ENCODE assay signal across 10 cellular contexts in the genomic region with DNA sequence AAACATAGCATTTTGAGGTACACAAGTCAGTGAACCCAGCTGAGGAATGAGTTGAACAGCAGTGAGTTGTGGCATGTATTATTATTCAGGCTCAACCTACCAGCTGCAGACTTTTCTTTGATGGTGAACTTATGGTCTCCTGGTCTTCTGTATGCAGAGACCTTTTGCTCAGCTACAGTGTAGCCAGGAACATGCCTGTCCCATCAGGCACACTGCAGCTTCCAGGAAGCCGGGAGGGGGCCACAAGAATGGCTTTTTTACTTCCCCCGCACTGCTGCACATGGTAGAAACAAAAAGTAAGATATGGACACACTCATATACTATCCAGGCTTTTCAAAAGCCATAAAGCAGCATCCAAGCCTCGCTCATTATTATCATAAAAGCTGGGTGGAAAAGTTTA.
DNase-seq lines count a peak whose midpoint lies in the region; ATAC-seq and TF ChIP-seq lines count a peak whose summit lies in the region.
"Had no signal": no experiment of that assay in that cellular context is flagged by ENCODE, and none has a peak within 500 bp of the region (broad histone marks: within the 10 kb centered on the region; RNA-seq: fewer than 3 reads in every experiment).

No MANE protein-coding gene starts in this region.

- peak overlapping the region in 7 of 10 donors; percentile 16 to 93 (median 80) for H3K27ac Mint-ChIP-seq in naive thymus-derived CD8-positive, alpha-beta T cell

- peak in 2 of 4 donors; percentile 3 to 11 for ATAC-seq in heart left ventricle
- peak in 1 of 2 donors; percentile 8 for ATAC-seq in naive thymus-derived CD8-positive, alpha-beta T cell
- no peak for ATAC-seq in mucosa of descending colon

- TF ChIP-seq CTCF in heart left ventricle (IDR thresholded peaks at IDR 0.05) (no peak), brain microvascular endothelial cell (IDR thresholded peaks at IDR 0.05; ENCODE audit: low read depth, low read length, missing control alignments) (no peak), mucosa of descending colon (IDR thresholded peaks at IDR 0.05) (no peak)

- H3K36me3 Mint-ChIP-seq in naive thymus-derived CD8-positive, alpha-beta T cell = no peaks in the 10 kb centered on the region
- H3K36me3 Mint-ChIP-seq: CD4-positive, alpha-beta memory T cell had no signal

- H3K4me1 ChIP-seq in heart left ventricle (peaks cover 22 to 86% (median 81%) of the 10 kb centered on the region in 12 donors), urinary bladder (ENCODE audit: insufficient read depth) (no peaks in the 10 kb centered on the region), mucosa of descending colon (ENCODE audit: low read depth) (peaks cover 42% of the 10 kb centered on the region)

- H3K27ac ChIP-seq in heart left ventricle (peak overlapping the region; percentile 82 to 99 (median 94)), brain microvascular endothelial cell (peak overlapping the region; percentile 75), urinary bladder (ENCODE audit: low read depth) (peak overlapping the region; percentile 49)

- TF ChIP-seq POLR2A in heart left ventricle (IDR thresholded peaks at IDR 0.05) = no peak

- no peaks in the 10 kb centered on the region for H3K9me3 ChIP-seq in heart left ventricle
- no peaks in the 10 kb centered on the region for H3K9me3 ChIP-seq in mucosa of descending colon

- in situ Hi-C loops in brain microvascular endothelial cell (cut with HindIII; ENCODE audit: low pct_ligation_motif_present, low sequenced_read_pairs) = no loop called here

- no peak for DNase-seq in heart left ventricle
- no peak for DNase-seq in cardiac septum (ENCODE audit: low spot score)
- no peak for DNase-seq in brain microvascular endothelial cell
- DNase-seq in naive thymus-derived CD8-positive, alpha-beta T cell = no peak
- no peak for DNase-seq in COLO829 (ENCODE audit: low spot score)
- DNase-seq in mucosa of descending colon = no peak
- no peak for DNase-seq in NOMO-1 (lab: John Stamatoyannopoulos, UW; ENCODE audit: unreplicated experiment in 2 of 2)
- DNase-seq: NCI-H1092 treated with DMSO at 0.1 percent for 48 hours had no signal

- intact Hi-C loops in heart left ventricle (cut with DNase I) = loop anchor here in 9 of 10 donors (1.0 to 10.0 kb wide), 13 partner anchors 21 to 175 kb away; partner anchors contain the start of gene PLPP1 (in 5 of the 9)
- intact Hi-C loops in cardiac septum (cut with DNase I) = loop anchor here (2.0 to 5.0 kb wide), 3 partner anchors 91 to 193 kb away; no protein-coding TSS in a partner anchor
- intact Hi-C loops in mucosa of descending colon (cut with DNase I, micrococcal nuclease) = loop anchor here in 1 of 2 donors (10.0 kb wide), 1 partner anchor 65 kb away; the partner anchor contains the start of gene PLPP1

- H3K4me3 ChIP-seq in heart left ventricle = peak overlapping the region in 10 of 12 donors; percentile 22 to 47 (median 38)
- H3K4me3 ChIP-seq in brain microvascular endothelial cell (ENCODE audit: low read depth, low read length) = no peak overlapping the region
- H3K4me3 ChIP-seq in urinary bladder (ENCODE audit: low read depth, low read length) = no peak overlapping the region
- no peak overlapping the region for H3K4me3 ChIP-seq in mucosa of descending colon

- H3K27me3 Mint-ChIP-seq in naive thymus-derived CD8-positive, alpha-beta T cell = no peaks in the 10 kb centered on the region
- H3K27me3 Mint-ChIP-seq: CD4-positive, alpha-beta memory T cell had no signal

- no peaks in the 10 kb centered on the region for H3K36me3 ChIP-seq in heart left ventricle
- H3K36me3 ChIP-seq in brain microvascular endothelial cell (replicated peaks) = no peaks in the 10 kb centered on the region
- H3K36me3 ChIP-seq in urinary bladder (ENCODE audit: insufficient read depth) = no peaks in the 10 kb centered on the region
- no peaks in the 10 kb centered on the region for H3K36me3 ChIP-seq in mucosa of descending colon (ENCODE audit: low read depth)

- 35 to 52% (median 41%) methylated on average over 3 of the region's 3 CpGs for WGBS in heart left ventricle, 4 donors
- 18% methylated on average over 3 of the region's 3 CpGs for WGBS in urinary bladder

- no peaks in the 10 kb centered on the region for H3K9me3 Mint-ChIP-seq in naive thymus-derived CD8-positive, alpha-beta T cell
- H3K9me3 Mint-ChIP-seq: CD4-positive, alpha-beta memory T cell had no signal

- POLR2A ChIA-PET in naive thymus-derived CD8-positive, alpha-beta T cell (lab: Charles Lee) = no interaction called here

- H3K27me3 ChIP-seq in heart left ventricle (no peaks in the 10 kb centered on the region), brain microvascular endothelial cell (replicated peaks) (no peaks in the 10 kb centered on the region)

- peak overlapping the region in 9 of 10 donors; percentile 34 to 88 (median 75) for H3K4me3 Mint-ChIP-seq in naive thymus-derived CD8-positive, alpha-beta T cell

- H3K4me1 Mint-ChIP-seq in naive thymus-derived CD8-positive, alpha-beta T cell = peaks cover 13 to 27% (median 22%) of the 10 kb centered on the region in 4 donors

Comparison
In these comparisons a context has a peak if more than half of its experiments do, and no peak if none do; other contexts are left out.
1. H3K4me3 ChIP-seq: peak in heart left ventricle (10 of 12); none in brain microvascular endothelial cell (single experiment), urinary bladder (single experiment) and mucosa of descending colon (single experiment).
2. Peak in every context shown above with its lines, with median percentiles within 50 percentile points of each other: H3K27ac ChIP-seq.